Comparison of ENCODE assay signal across 10 cellular contexts in genomic region chrX:8364369-8365141, GRCh38.
A peak's percentile ranks its signal among the peaks of the same experiment; 100 is the strongest.
DNase-seq lines count a peak whose midpoint lies in the region; ATAC-seq and TF ChIP-seq lines count a peak whose summit lies in the region.
"Had no signal": no experiment of that assay in that cellular context is flagged by ENCODE, and none has a peak within 500 bp of the region (broad histone marks: within the 10 kb centered on the region; RNA-seq: fewer than 3 reads in every experiment).

No MANE protein-coding gene starts in this region.

- H3K4me2 ChIP-seq in OCI-LY7 (ENCODE audit: low read length) = no peak overlapping the region

- POLR2A ChIA-PET in OCI-LY7 (lab: Charles Lee) = no interaction called here

- H3K27ac ChIP-seq in OCI-LY7 (ENCODE audit: low read depth, low read length, poor library complexity, severe bottlenecking) = no peak overlapping the region
- H3K27ac ChIP-seq: upper lobe of left lung had no signal

- H3K9me2 ChIP-seq in OCI-LY7 (ENCODE audit: insufficient read depth, low read length) = no peaks in the 10 kb centered on the region

- TF ChIP-seq CTCF in OCI-LY7 (conservative IDR thresholded peaks at IDR 0.05; ENCODE audit: low read length) = peak; percentile 47
- TF ChIP-seq CTCF in glutamatergic neuron (IDR thresholded peaks at IDR 0.05; ENCODE audit: partially characterized antibody, unreplicated experiment) = peak; percentile 16

- H3K4me1 Mint-ChIP-seq in glutamatergic neuron (ENCODE audit: low read depth, unreplicated experiment) = no peaks in the 10 kb centered on the region
- no peaks in the 10 kb centered on the region for H3K4me1 Mint-ChIP-seq in activated T-helper 17 cell treated with anti-CD3 and anti-CD28 coated beads, Interleukin-2, amount 50 U/mL, for 72 hours

- DNase-seq in ACHN (peak; percentile 4), OCI-LY7 (ENCODE audit: low spot score) (peak; percentile 5), glutamatergic neuron (peak; percentile 39)
- peak; percentile 61 for DNase-seq in Jurkat, Clone E6-1 (ENCODE audit: low read depth, low spot score)
- no peak for DNase-seq in activated T-cell treated with anti-CD3 and anti-CD28 coated beads, Interleukin-2, amount 50 U/mL, for 1 hour
- no peak for DNase-seq in activated T-cell treated with anti-CD3 and anti-CD28 coated beads, Interleukin-2, amount 50 U/mL, for 48 hours

- H3K27ac Mint-ChIP-seq in glutamatergic neuron (ENCODE audit: unreplicated experiment) = no peak overlapping the region
- no peak overlapping the region for H3K27ac Mint-ChIP-seq in activated T-helper 17 cell treated with anti-CD3 and anti-CD28 coated beads, Interleukin-2, amount 50 U/mL, for 72 hours

- no peak overlapping the region for H2AFZ ChIP-seq in OCI-LY7 (ENCODE audit: low read length)

- intact Hi-C loops in OCI-LY7 (cut with micrococcal nuclease; ENCODE audit: unreplicated experiment) = no loop called here

- H3K9me3 ChIP-seq in OCI-LY7 (ENCODE audit: low read length) = no peaks in the 10 kb centered on the region
- H3K9me3 ChIP-seq: upper lobe of left lung had no signal

- no peaks in the 10 kb centered on the region for H3K36me3 Mint-ChIP-seq in glutamatergic neuron (ENCODE audit: unreplicated experiment)
- no peaks in the 10 kb centered on the region for H3K36me3 Mint-ChIP-seq in activated T-helper 17 cell treated with anti-CD3 and anti-CD28 coated beads, Interleukin-2, amount 50 U/mL, for 72 hours (ENCODE audit: low read depth)

- no peaks in the 10 kb centered on the region for H3K36me3 ChIP-seq in OCI-LY7 (ENCODE audit: insufficient read depth, low read length)
- H3K36me3 ChIP-seq: upper lobe of left lung had no signal

- CTCF ChIA-PET in OCI-LY7 (lab: Charles Lee; ENCODE audit: unreplicated experiment) = no interaction called here

- no peak overlapping the region for H3K4me3 ChIP-seq in Jurkat, Clone E6-1 (ENCODE audit: low read length)
- H3K4me3 ChIP-seq in OCI-LY7 (ENCODE audit: low read depth, low read length, poor library complexity, severe bottlenecking) = no peak overlapping the region
- H3K4me3 ChIP-seq: K562, upper lobe of left lung had no signal

- no peaks in the 10 kb centered on the region for H3K4me1 ChIP-seq in OCI-LY7 (ENCODE audit: insufficient read depth, low read length, poor library complexity, severe bottlenecking)
- H3K4me1 ChIP-seq: upper lobe of left lung had no signal

- H3K79me2 ChIP-seq in OCI-LY7 (ENCODE audit: insufficient read depth, low read depth, low read length) = no peaks in the 10 kb centered on the region

- no peak overlapping the region for H3K4me3 Mint-ChIP-seq in glutamatergic neuron (ENCODE audit: unreplicated experiment)
- H3K4me3 Mint-ChIP-seq in activated T-helper 17 cell treated with anti-CD3 and anti-CD28 coated beads, Interleukin-2, amount 50 U/mL, for 72 hours = no peak overlapping the region

- H4K20me1 ChIP-seq in OCI-LY7 (ENCODE audit: insufficient read depth, low read length) = no peaks in the 10 kb centered on the region

- no TSS peak for BruUV-seq in OCI-LY7 (replicated peaks; lab: Mats Ljungman, UMichigan)

- H3K27me3 Mint-ChIP-seq in glutamatergic neuron (ENCODE audit: unreplicated experiment) = no peaks in the 10 kb centered on the region
- no peaks in the 10 kb centered on the region for H3K27me3 Mint-ChIP-seq in activated T-helper 17 cell treated with anti-CD3 and anti-CD28 coated beads, Interleukin-2, amount 50 U/mL, for 72 hours

- no peak for ATAC-seq in activated T-helper 17 cell treated with anti-CD3 and anti-CD28 coated beads, Interleukin-2, amount 50 U/mL, for 72 hours (replicated peaks)
- ATAC-seq in GM21526 (IDR thresholded peaks at IDR 0.05; ENCODE audit: low FRiP score, unreplicated experiment) = no peak
- ATAC-seq: K562 had no signal

- H3K9me3 Mint-ChIP-seq in glutamatergic neuron (ENCODE audit: unreplicated experiment) = no peaks in the 10 kb centered on the region
- no peaks in the 10 kb centered on the region for H3K9me3 Mint-ChIP-seq in activated T-helper 17 cell treated with anti-CD3 and anti-CD28 coated beads, Interleukin-2, amount 50 U/mL, for 72 hours

- in situ Hi-C loops in ACHN (cut with HindIII; ENCODE audit: low pct_ligation_motif_present, low pct_unique_long_range_greater_than_20kb, low sequenced_read_pairs) = no loop called here

Comparison
In these comparisons a context has a peak if more than half of its experiments do, and no peak if none do; other contexts are left out.
1. DNase-seq: peak in ACHN (single experiment), Jurkat, Clone E6-1 (single experiment), OCI-LY7 (single experiment) and glutamatergic neuron (single experiment); none in activated T-cell treated with anti-CD3 and anti-CD28 coated beads, Interleukin-2, amount 50 U/mL, for 1 hour (single experiment) and activated T-cell treated with anti-CD3 and anti-CD28 coated beads, Interleukin-2, amount 50 U/mL, for 48 hours (0 of 2).